15 cellular contexts compared by ENCODE assay signal in genomic region chr17:798246-798645, GRCh38. TPM values are rescaled to one million over a fixed set of nuclear protein-coding genes. Genes with fewer than 3 reads are reported as not detected.
A peak's percentile ranks its signal among the peaks of the same experiment; 100 is the strongest.
DNase-seq lines count a peak whose midpoint lies in the region; TF ChIP-seq lines count a peak whose summit lies in the region.
"Had no signal": no experiment of that assay in that cellular context is flagged by ENCODE, and none has a peak within 500 bp of the region (broad histone marks: within the 10 kb centered on the region; RNA-seq: fewer than 3 reads in every experiment).

No MANE protein-coding gene starts in this region.

- DNase-seq in AG04450 (ENCODE audit: low read depth, low spot score) (no peak), DMS 273 treated with DMSO at 0.1 percent for 48 hours (lab: John Stamatoyannopoulos, UW) (peak; percentile 9), NCI-H2107 (lab: John Stamatoyannopoulos, UW) (peak; percentile 56), islet precursor cell (peak; percentile 44), COLO668 (lab: John Stamatoyannopoulos, UW; ENCODE audit: unreplicated experiment) (no peak), COLO829 (ENCODE audit: low spot score) (no peak), prostate gland (ENCODE audit: low spot score) (no peak), NCI-H1417 treated with DMSO at 0.1 percent for 48 hours (lab: John Stamatoyannopoulos, UW) (no peak)
- DNase-seq: AML-193; NCI-H2029 treated with DMSO at 0.1 percent for 48 hours; NCI-H510A; NK-92 treated with Interleukin-12 subunit alpha and Interleukin-12 subunit beta, amount 100 ng/mL, for 24 hours; SW 1271 had no signal

- no peak overlapping the region for H3K4me3 ChIP-seq in AG04450 (ENCODE audit: low read depth, low read length)
- H3K4me3 ChIP-seq in prostate gland: no peak overlapping the region
- H3K4me3 ChIP-seq: HAP-1, SJSA1 had no signal

- 68% methylated on average over 11 of the region's 11 CpGs for WGBS in prostate gland

- no peak for TF ChIP-seq POLR2A in prostate gland (IDR thresholded peaks at IDR 0.05)

- no peaks in the 10 kb centered on the region for H3K27me3 ChIP-seq in AG04450 (ENCODE audit: control insufficient read depth, insufficient read depth, low read length)
- no peaks in the 10 kb centered on the region for H3K27me3 ChIP-seq in prostate gland (replicated peaks; ENCODE audit: insufficient read depth)
- H3K27me3 ChIP-seq: SJSA1 had no signal

- intact Hi-C loops in prostate gland (cut with DNase I): loop anchor here (5.0 kb wide), 1 partner anchor 49 kb away; no protein-coding TSS in a partner anchor

- POLR2A ChIA-PET in AG04450 (lab: Yijun Ruan, JAX): no interaction called here

- no peaks in the 10 kb centered on the region; the same call in 1 of the 2 replicates for H3K9me3 ChIP-seq in AG04450 (ENCODE audit: control insufficient read depth, insufficient read depth, low read length)
- H3K9me3 ChIP-seq in prostate gland: no peaks in the 10 kb centered on the region
- H3K9me3 ChIP-seq: HAP-1, SJSA1 had no signal

- H3K27ac ChIP-seq in AG04450 (ENCODE audit: low read depth, low read length): peak overlapping the region; percentile 21
- H3K27ac ChIP-seq in prostate gland: no peak overlapping the region
- H3K27ac ChIP-seq: SJSA1 had no signal

- TF ChIP-seq CTCF in AG04450 (IDR thresholded peaks at IDR 0.05; ENCODE audit: low read depth, low read length): no peak
- no peak for TF ChIP-seq CTCF in prostate gland (IDR thresholded peaks at IDR 0.05)

- H3K4me1 ChIP-seq in prostate gland (replicated peaks): no peaks in the 10 kb centered on the region

- H3K36me3 ChIP-seq in prostate gland: peaks cover 0 to 6% of the 10 kb centered on the region in 2 donors

- CTCF ChIA-PET in AG04450 (lab: Charles Lee): interaction anchor here (1.5 kb wide), 1 partner anchor 183 kb away, joined by 5 read pairs; no protein-coding TSS in a partner anchor

RNA-seq across cellular contexts. Expression of gene MRM3, which starts 16.1 kb away (rescaled TPM):
- polyA plus RNA-seq in AG04450 (2011; rRNA removed): 8.1 and 8.7 TPM in 2 replicates
- 4.1 and 8.6 TPM in 2 replicates for polyA minus RNA-seq in AG04450 (2011; rRNA and poly(A)+ RNA removed)
- total RNA-seq in prostate gland: 10 to 100 TPM; 15.1 to 22.3 TPM

RNA-seq across cellular contexts. Expression of gene GLOD4, which starts 16.2 kb away (rescaled TPM):
- 33.5 and 42.2 TPM in 2 replicates for polyA plus RNA-seq in AG04450 (2011; rRNA removed)
- 18.7 and 23.1 TPM in 2 replicates for polyA minus RNA-seq in AG04450 (2011; rRNA and poly(A)+ RNA removed)
- 100 to 1,000 TPM in 1 of 2 donors, 10 to 100 TPM in 1; 72.4 to 113 TPM for total RNA-seq in prostate gland

RNA-seq across cellular contexts. Expression of gene GEMIN4, which starts 46.2 kb away (rescaled TPM):
- 9.3 and 13.6 TPM in 2 replicates for polyA plus RNA-seq in AG04450 (2011; rRNA removed)
- 14.6 and 18.3 TPM in 2 replicates for polyA minus RNA-seq in AG04450 (2011; rRNA and poly(A)+ RNA removed)
- 10 to 100 TPM; 27.9 to 33.1 TPM for total RNA-seq in prostate gland

Comparison
In these comparisons a context has a peak if more than half of its experiments do, and no peak if none do; other contexts are left out.
1. DNase-seq: peak in DMS 273 treated with DMSO at 0.1 percent for 48 hours (single experiment), NCI-H2107 (single experiment) and islet precursor cell (single experiment); none in AG04450 (single experiment), COLO668 (single experiment), COLO829 (single experiment), prostate gland (single experiment) and NCI-H1417 treated with DMSO at 0.1 percent for 48 hours (single experiment).